13 cellular contexts compared by ENCODE assay signal in the genomic region with DNA sequence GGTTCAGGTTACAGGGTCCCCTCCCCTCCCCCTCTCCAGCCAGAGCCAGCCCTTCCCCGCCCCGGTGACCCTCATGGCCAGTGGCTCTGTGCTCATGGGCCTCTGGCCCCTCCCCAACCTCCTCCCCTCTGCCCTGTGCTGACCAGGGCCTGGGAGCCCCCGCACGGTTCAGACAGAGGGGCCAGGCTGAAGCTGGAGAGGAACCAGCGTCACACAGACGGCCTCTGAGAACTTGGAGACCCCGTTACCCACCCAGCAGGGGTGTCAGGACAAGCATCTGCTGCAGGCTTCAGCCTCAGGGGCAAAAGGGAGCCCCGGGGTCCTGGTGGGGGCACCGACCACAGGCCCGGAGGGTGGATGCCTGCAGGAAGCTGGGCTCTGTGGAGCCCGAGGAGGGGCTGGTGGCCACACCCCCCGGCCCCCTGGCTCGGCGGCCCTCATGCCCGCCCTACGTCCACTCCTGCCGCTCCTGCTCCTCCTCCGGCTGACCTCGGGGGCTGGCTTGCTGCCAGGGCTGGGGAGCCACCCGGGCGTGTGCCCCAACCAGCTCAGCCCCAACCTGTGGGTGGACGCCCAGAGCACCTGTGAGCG. TPM values are rescaled to one million over a fixed set of nuclear protein-coding genes. Genes with fewer than 3 reads are reported as not detected.
A peak's percentile ranks its signal among the peaks of the same experiment; 100 is the strongest.
DNase-seq lines count a peak whose midpoint lies in the region; ATAC-seq and TF ChIP-seq lines count a peak whose summit lies in the region.
"Had no signal": no experiment of that assay in that cellular context is flagged by ENCODE, and none has a peak within 500 bp of the region (broad histone marks: within the 10 kb centered on the region; RNA-seq: fewer than 3 reads in every experiment).

A gene with protein sequence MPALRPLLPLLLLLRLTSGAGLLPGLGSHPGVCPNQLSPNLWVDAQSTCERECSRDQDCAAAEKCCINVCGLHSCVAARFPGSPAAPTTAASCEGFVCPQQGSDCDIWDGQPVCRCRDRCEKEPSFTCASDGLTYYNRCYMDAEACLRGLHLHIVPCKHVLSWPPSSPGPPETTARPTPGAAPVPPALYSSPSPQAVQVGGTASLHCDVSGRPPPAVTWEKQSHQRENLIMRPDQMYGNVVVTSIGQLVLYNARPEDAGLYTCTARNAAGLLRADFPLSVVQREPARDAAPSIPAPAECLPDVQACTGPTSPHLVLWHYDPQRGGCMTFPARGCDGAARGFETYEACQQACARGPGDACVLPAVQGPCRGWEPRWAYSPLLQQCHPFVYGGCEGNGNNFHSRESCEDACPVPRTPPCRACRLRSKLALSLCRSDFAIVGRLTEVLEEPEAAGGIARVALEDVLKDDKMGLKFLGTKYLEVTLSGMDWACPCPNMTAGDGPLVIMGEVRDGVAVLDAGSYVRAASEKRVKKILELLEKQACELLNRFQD (plus strand): TSS at position 171 of the 591 bp plus-strand sequence. CDS start 269 bp downstream, at position 440.

- H3K4me3 Mint-ChIP-seq in nephron progenitor cell (peak within 1 kb of the TSS; percentile 86), T-cell (no peak within 1 kb of the TSS)
- no peak within 1 kb of the TSS for H3K4me3 Mint-ChIP-seq in activated CD8-positive, alpha-beta T cell treated with anti-CD3 and anti-CD28 coated beads for 36 hours
- H3K4me3 Mint-ChIP-seq: CD4-positive, CD25-positive, alpha-beta regulatory T cell had no signal

- intact Hi-C loops in activated CD8-positive, alpha-beta T cell treated with anti-CD3 and anti-CD28 coated beads for 36 hours (cut with micrococcal nuclease) = no loop called here

- H3K36me3 Mint-ChIP-seq in nephron progenitor cell (ENCODE audit: low read depth) (peaks cover 11% of the 10 kb centered on the region), T-cell (no peaks in the 10 kb centered on the region)
- H3K36me3 Mint-ChIP-seq in activated CD8-positive, alpha-beta T cell treated with anti-CD3 and anti-CD28 coated beads for 36 hours (ENCODE audit: low read depth) = no peaks in the 10 kb centered on the region

- H3K27me3 Mint-ChIP-seq in nephron progenitor cell (ENCODE audit: low read depth, poor library complexity) = peaks cover 3% of the 10 kb centered on the region
- no peaks in the 10 kb centered on the region for H3K27me3 Mint-ChIP-seq in activated CD8-positive, alpha-beta T cell treated with anti-CD3 and anti-CD28 coated beads for 36 hours
- H3K27me3 Mint-ChIP-seq in T-cell = no peaks in the 10 kb centered on the region
- H3K27me3 Mint-ChIP-seq: CD4-positive, CD25-positive, alpha-beta regulatory T cell had no signal

- peaks cover 51% of the 10 kb centered on the region for H3K4me1 Mint-ChIP-seq in nephron progenitor cell
- H3K4me1 Mint-ChIP-seq in activated CD8-positive, alpha-beta T cell treated with anti-CD3 and anti-CD28 coated beads for 36 hours (ENCODE audit: low read depth) = peaks cover 3% of the 10 kb centered on the region
- peaks cover 0 to 4% (median 3%) of the 10 kb centered on the region in 3 donors for H3K4me1 Mint-ChIP-seq in T-cell

- CTCF ChIA-PET in activated CD8-positive, alpha-beta T cell treated with anti-CD3 and anti-CD28 coated beads for 36 hours (lab: Charles Lee) = no interaction called here
- CTCF ChIA-PET in T-cell (lab: Charles Lee) = no interaction called here

- no peak for TF ChIP-seq CTCF in BE2C (IDR thresholded peaks at IDR 0.05; ENCODE audit: low read depth, low read length)
- TF ChIP-seq CTCF in nephron progenitor cell (IDR thresholded peaks at IDR 0.05) = no peak
- TF ChIP-seq CTCF in activated CD8-positive, alpha-beta T cell treated with anti-CD3 and anti-CD28 coated beads for 36 hours (IDR thresholded peaks at IDR 0.05) = no peak

- no peaks in the 10 kb centered on the region for H3K27me3 ChIP-seq in BE2C

- H3K9me3 ChIP-seq in BE2C = no peaks in the 10 kb centered on the region

- no peak within 1 kb of the TSS for H3K4me3 ChIP-seq in BE2C (ENCODE audit: low read depth, low read length)

- H3K9me3 Mint-ChIP-seq in nephron progenitor cell (no peaks in the 10 kb centered on the region), T-cell (no peaks in the 10 kb centered on the region)
- no peaks in the 10 kb centered on the region for H3K9me3 Mint-ChIP-seq in activated CD8-positive, alpha-beta T cell treated with anti-CD3 and anti-CD28 coated beads for 36 hours
- H3K9me3 Mint-ChIP-seq: activated T-helper 2 cell treated with anti-CD3 and anti-CD28 coated beads, Interferon-gamma antibody, Interleukin-2, Interleukin-4, amounts not matched to agents 10 μg/mL and 5 μg/mL and 100 μg/mL, durations not matched to agents 14 hours and 24 hours and 36 hours; CD4-positive, CD25-positive, alpha-beta regulatory T cell had no signal

- H3K27ac Mint-ChIP-seq in nephron progenitor cell (peak within 1 kb of the TSS; percentile 99), T-cell (no peak within 1 kb of the TSS)
- H3K27ac Mint-ChIP-seq in activated CD8-positive, alpha-beta T cell treated with anti-CD3 and anti-CD28 coated beads for 36 hours = no peak within 1 kb of the TSS
- H3K27ac Mint-ChIP-seq: activated T-helper 2 cell treated with anti-CD3 and anti-CD28 coated beads, Interferon-gamma antibody, Interleukin-2, Interleukin-4, amounts not matched to agents 10 μg/mL and 5 μg/mL and 100 μg/mL, durations not matched to agents 14 hours and 24 hours and 36 hours; CD4-positive, CD25-positive, alpha-beta regulatory T cell had no signal

- H3K4me1 ChIP-seq in BE2C = peaks cover 21% of the 10 kb centered on the region

- no peak for ATAC-seq in activated CD8-positive, alpha-beta T cell treated with anti-CD3 and anti-CD28 coated beads for 36 hours
- ATAC-seq in HG02970 (IDR thresholded peaks at IDR 0.05; ENCODE audit: low FRiP score, unreplicated experiment) = no peak
- ATAC-seq in T-cell (replicated peaks in 1 of 4) = no peak

- POLR2A ChIA-PET in activated CD8-positive, alpha-beta T cell treated with anti-CD3 and anti-CD28 coated beads for 36 hours (lab: Charles Lee) = no interaction called here
- POLR2A ChIA-PET in T-cell (lab: Charles Lee) = no interaction called here

- TF ChIP-seq POLR2A in erythroblast (IDR thresholded peaks at IDR 0.05; ENCODE audit: low read length) = no peak

- H3K36me3 ChIP-seq in BE2C = peaks cover 10% of the 10 kb centered on the region

- DNase-seq in BE2C (peak; percentile 30), NCI-H146 treated with DMSO at 0.1 percent for 48 hours (lab: John Stamatoyannopoulos, UW; ENCODE audit: unreplicated experiment) (peak; percentile 8), erythroblast (lab: John Stamatoyannopoulos, UW) (peak; percentile 40 to 42), nephron progenitor cell (peak; percentile 91), NCI-H2029 (lab: John Stamatoyannopoulos, UW) (no peak), T-cell (no peak)
- DNase-seq in activated CD8-positive, alpha-beta T cell treated with anti-CD3 and anti-CD28 coated beads for 36 hours = no peak
- DNase-seq: CD4-positive, CD25-positive, alpha-beta regulatory T cell; effector memory CD4-positive, alpha-beta T cell; NCI-H524; T-helper 9 cell had no signal

RNA-seq across cellular contexts. Expression of the gene that starts here (rescaled TPM):
- polyA plus RNA-seq in BE2C (2012; ENCODE audit: insufficient read depth, insufficient read length, low read depth) = 1.3 TPM
- total RNA-seq in activated CD8-positive, alpha-beta T cell treated with anti-CD3 and anti-CD28 coated beads for 36 hours = under 1 TPM in 1 of 2 experiments, not detected in 1; 0.25 TPM
- 1 to 10 TPM in 3 of 5 donors, under 1 TPM in 2; 0.15 to 1.5 (median 1.0) TPM for total RNA-seq in T-cell
- polyA plus RNA-seq: CD4-positive, CD25-positive, alpha-beta regulatory T cell had no signal

Comparison
In these comparisons a context has a peak if more than half of its experiments do, and no peak if none do; other contexts are left out.
1. DNase-seq: peak in BE2C (single experiment), NCI-H146 treated with DMSO at 0.1 percent for 48 hours (single experiment), erythroblast (2 of 2) and nephron progenitor cell (single experiment); none in activated CD8-positive, alpha-beta T cell treated with anti-CD3 and anti-CD28 coated beads for 36 hours (single experiment), NCI-H2029 (single experiment) and T-cell (0 of 34).